In the genomic region with DNA sequence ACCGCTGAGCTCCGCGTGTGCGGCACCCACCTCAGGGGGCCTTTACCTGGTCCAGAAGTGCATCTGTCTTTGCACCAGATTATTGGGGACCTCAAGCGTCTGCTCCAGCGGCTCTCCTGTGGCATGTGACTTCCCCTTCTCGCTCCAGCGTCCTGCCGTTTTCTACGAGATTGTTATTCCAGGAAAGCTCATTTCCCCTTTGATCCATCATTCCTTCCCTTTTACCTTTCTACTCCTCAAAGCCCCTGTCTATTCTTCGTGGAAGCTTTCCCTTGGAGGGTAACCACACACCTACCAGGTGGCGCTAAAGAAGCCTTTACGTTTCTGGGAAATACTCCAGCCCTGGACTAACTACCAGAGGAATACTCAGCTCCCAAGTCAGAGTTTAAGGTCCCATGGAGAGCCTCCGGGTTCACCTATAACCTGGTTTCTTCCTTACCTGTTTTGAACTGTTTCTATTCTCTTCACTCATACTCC, we compare ENCODE assay signal across 8 cellular contexts. TPM values are rescaled to one million over a fixed set of nuclear protein-coding genes. Genes with fewer than 3 reads are reported as not detected.
DNase-seq lines count a peak whose midpoint lies in the region; ATAC-seq and TF ChIP-seq lines count a peak whose summit lies in the region.

No MANE protein-coding gene starts in this region.

- peaks cover 38% of the 10 kb centered on the region for H3K36me3 ChIP-seq in osteoblast (ENCODE audit: insufficient read depth, low read length)

- peak overlapping the region; percentile 92 for H3K4me3 ChIP-seq in osteoblast (ENCODE audit: insufficient read depth, low read length)

- peak overlapping the region; percentile 99 for H3K4me2 ChIP-seq in osteoblast (ENCODE audit: insufficient read depth, low read length)

- H3K27ac Mint-ChIP-seq in activated CD4-positive, alpha-beta T cell treated with anti-CD3 and anti-CD28 coated beads for 36 hours, result peak overlapping the region; percentile 90

- POLR2A ChIA-PET in activated CD4-positive, alpha-beta T cell treated with anti-CD3 and anti-CD28 coated beads for 36 hours (lab: Charles Lee), result interaction anchor here (0.6 to 1.5 kb wide), 4 partner anchors 13 to 81 kb away, joined by 3 to 4 read pairs (median 3); partner anchors contain the start of genes FOXM1 and RHNO1

- H3K27me3 Mint-ChIP-seq in activated CD4-positive, alpha-beta T cell treated with anti-CD3 and anti-CD28 coated beads for 36 hours, result no peaks in the 10 kb centered on the region

- H3K4me1 ChIP-seq in osteoblast (ENCODE audit: insufficient read depth, low read length), result peaks cover 12% of the 10 kb centered on the region

- DNase-seq in activated CD4-positive, alpha-beta T cell treated with anti-CD3 and anti-CD28 coated beads for 36 hours, result no peak
- no peak for DNase-seq in activated CD4-positive, alpha-beta T cell treated with anti-CD3 and anti-CD28 coated beads for 1 hour
- DNase-seq in epithelial cell of prostate (ENCODE audit: low read depth, low spot score), result no peak
- peak; percentile 93 for DNase-seq in osteoblast (ENCODE audit: insufficient read length, low spot score, missing footprints)
- DNase-seq in GDM1 (lab: John Stamatoyannopoulos, UW), result no peak

- peaks cover 20% of the 10 kb centered on the region for H3K4me1 Mint-ChIP-seq in activated CD4-positive, alpha-beta T cell treated with anti-CD3 and anti-CD28 coated beads for 36 hours

- intact Hi-C loops in activated CD4-positive, alpha-beta T cell treated with anti-CD3 and anti-CD28 coated beads for 36 hours (cut with DNase I, micrococcal nuclease), result loop anchor here in 1 of 2 experiments (10.0 kb wide), 1 partner anchor 1101 kb away; the partner anchor contains the start of gene ADIPOR2

- TF ChIP-seq CTCF in osteoblast (IDR thresholded peaks at IDR 0.05; ENCODE audit: extremely low read depth, low read depth, low read length), result no peak

- ATAC-seq in activated CD4-positive, alpha-beta T cell treated with anti-CD3 and anti-CD28 coated beads for 36 hours, result no peak
- ATAC-seq in GM18867 (IDR thresholded peaks at IDR 0.05; ENCODE audit: unreplicated experiment) (no peak), GM21737 (IDR thresholded peaks at IDR 0.05; ENCODE audit: unreplicated experiment) (no peak)

- peaks cover 12% of the 10 kb centered on the region for H3K27me3 ChIP-seq in osteoblast (ENCODE audit: insufficient read depth, low read length)

- H3K9me3 Mint-ChIP-seq in activated CD4-positive, alpha-beta T cell treated with anti-CD3 and anti-CD28 coated beads for 36 hours (ENCODE audit: low read depth), result no peaks in the 10 kb centered on the region

- H3K4me3 Mint-ChIP-seq in activated CD4-positive, alpha-beta T cell treated with anti-CD3 and anti-CD28 coated beads for 36 hours, result peak overlapping the region; percentile 90

- CTCF ChIA-PET in activated CD4-positive, alpha-beta T cell treated with anti-CD3 and anti-CD28 coated beads for 36 hours (lab: Charles Lee), result interaction anchor here (0.6 to 1.6 kb wide), 6 partner anchors 10 to 1527 kb away, joined by 3 to 7 read pairs (median 4); no protein-coding TSS in a partner anchor

- peaks cover 49% of the 10 kb centered on the region for H3K36me3 Mint-ChIP-seq in activated CD4-positive, alpha-beta T cell treated with anti-CD3 and anti-CD28 coated beads for 36 hours (ENCODE audit: low read depth)

- peak overlapping the region; percentile 96 for H2AFZ ChIP-seq in osteoblast (ENCODE audit: low read length)

- peaks cover 15% of the 10 kb centered on the region for H4K20me1 ChIP-seq in osteoblast (ENCODE audit: insufficient read depth, low read length)

- H3K27ac ChIP-seq in epithelial cell of prostate, result peak overlapping the region; percentile 57
- H3K27ac ChIP-seq in osteoblast (ENCODE audit: low read depth, low read length), result peak overlapping the region; percentile 57

- H3K9me3 ChIP-seq in osteoblast (ENCODE audit: low read depth, low read length), result no peaks in the 10 kb centered on the region

- H3K79me2 ChIP-seq in osteoblast (ENCODE audit: insufficient read depth, low read length), result peaks cover 26% of the 10 kb centered on the region

TF ChIP-seq in PFSK-1, 5 proteins besides CTCF, POLR2A, EP300 and RAD21:
- TF ChIP-seq TAF1 (IDR thresholded peaks at IDR 0.05; ENCODE audit: borderline replicate concordance, insufficient read depth, low read length), result 0 out of 2 replicates have a peak, but pooled peaks have one; percentile 1
- TF ChIP-seq FOXP2 (optimal IDR thresholded peaks at IDR 0.05; ENCODE audit: borderline replicate concordance, extremely low read depth, extremely low read length, insufficient read depth), result no peak

RNA-seq across cellular contexts. Expression of gene FKBP4, which starts 1.5 kb away (rescaled TPM):
- total RNA-seq in activated CD4-positive, alpha-beta T cell treated with anti-CD3 and anti-CD28 coated beads for 36 hours, result 100 to 1,000 TPM; 129 to 182 TPM
- polyA plus RNA-seq in PFSK-1 (2012; ENCODE audit: insufficient read length, low read depth), result 153 TPM
- 14.4 and 17.4 TPM in 2 replicates for total RNA-seq in osteoblast

RNA-seq across cellular contexts. Expression of gene ITFG2, which starts 16.2 kb away (rescaled TPM):
- 10 to 100 TPM; 28.0 to 35.3 TPM for total RNA-seq in activated CD4-positive, alpha-beta T cell treated with anti-CD3 and anti-CD28 coated beads for 36 hours
- 52.6 TPM for polyA plus RNA-seq in PFSK-1 (2012; ENCODE audit: insufficient read length, low read depth)
- 20.6 TPM in 2 replicates for total RNA-seq in osteoblast

RNA-seq across cellular contexts. Expression of gene NRIP2, which starts 38.6 kb away (rescaled TPM):
- not detected for total RNA-seq in activated CD4-positive, alpha-beta T cell treated with anti-CD3 and anti-CD28 coated beads for 36 hours
- 1.1 TPM for polyA plus RNA-seq in PFSK-1 (2012; ENCODE audit: insufficient read length, low read depth)
- 0.59 TPM in 1 of 2 replicates, not detected in the other for total RNA-seq in osteoblast
